ENCODE assay signal across 8 cellular contexts in the genomic region with DNA sequence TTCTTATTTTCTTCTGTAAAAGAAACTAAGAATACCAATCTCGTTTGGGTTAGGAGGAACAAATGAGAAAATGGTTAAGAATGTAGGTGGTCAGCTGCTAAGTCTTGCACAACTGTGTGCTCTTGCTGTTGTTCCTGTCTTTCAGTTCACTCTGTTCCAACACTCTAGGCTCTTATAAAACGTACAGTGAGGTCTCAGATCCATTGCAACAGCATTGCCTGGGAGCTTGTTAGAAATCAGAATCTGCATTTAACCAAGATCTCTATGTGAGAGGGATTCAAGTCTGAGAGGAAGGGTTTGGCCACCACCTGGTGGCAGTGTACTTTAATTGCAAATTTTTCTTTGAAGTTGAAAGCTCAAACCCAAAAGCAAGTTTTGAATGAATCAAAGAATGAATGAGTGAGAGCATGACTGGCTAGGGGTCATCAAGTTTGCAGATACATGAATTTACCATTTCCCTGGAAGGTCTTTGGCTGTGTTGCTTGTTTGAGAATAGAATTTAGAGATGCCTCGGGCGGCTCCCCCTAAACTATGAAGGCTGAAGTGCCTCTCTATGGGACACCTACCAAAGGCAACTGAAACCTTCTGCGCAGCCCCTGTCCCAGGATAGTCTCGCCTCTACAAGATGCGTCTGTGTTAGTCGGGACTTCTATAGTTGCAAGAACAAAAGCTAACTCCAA. TPM values are rescaled to one million over a fixed set of nuclear protein-coding genes. Genes with fewer than 3 reads are reported as not detected.
DNase-seq lines count a peak whose midpoint lies in the region; ATAC-seq and TF ChIP-seq lines count a peak whose summit lies in the region.

No MANE protein-coding gene starts in this region.

- CTCF ChIA-PET in IMR-90 (lab: Yijun Ruan, JAX): interaction anchor here (0.5 to 2.2 kb wide), 23 partner anchors 9 to 323 kb away, joined by 3 to 15 read pairs (median 4); a partner anchor contains a TSS

- no peak overlapping the region for H3K18ac ChIP-seq in IMR-90 (ENCODE audit: low read depth, low read length)

- H3K4me3 Mint-ChIP-seq in stimulated activated effector memory CD8-positive, alpha-beta T cell treated with anti-CD3 and anti-CD28 coated beads, Interleukin-12 subunit alpha, Interleukin-12 subunit beta, amount 100 ng/mL, for 72 hours: no peak overlapping the region

- dilution Hi-C loops in IMR-90 (cut with HindIII; ENCODE audit: low sequenced_read_pairs, unreplicated experiment): no loop called here

- H2BK20ac ChIP-seq in IMR-90 (ENCODE audit: low read depth, low read length): no peak overlapping the region

- no peaks in the 10 kb centered on the region for H3K4me1 Mint-ChIP-seq in stimulated activated effector memory CD8-positive, alpha-beta T cell treated with anti-CD3 and anti-CD28 coated beads, Interleukin-12 subunit alpha, Interleukin-12 subunit beta, amount 100 ng/mL, for 72 hours

- H3K27ac Mint-ChIP-seq in stimulated activated effector memory CD8-positive, alpha-beta T cell treated with anti-CD3 and anti-CD28 coated beads, Interleukin-12 subunit alpha, Interleukin-12 subunit beta, amount 100 ng/mL, for 72 hours: no peak overlapping the region

- DNase-seq in ELF-1 (ENCODE audit: low read depth, low spot score) (peak; percentile 57), IMR-90 (peak; percentile 73), SKM-1 (lab: John Stamatoyannopoulos, UW; ENCODE audit: unreplicated experiment) (peak; percentile 12), cardiac fibroblast (ENCODE audit: low read depth in 2 of 2) (peak; percentile 95 to 96), kidney glomerular epithelial cell (lab: John Stamatoyannopoulos, UW) (peak; percentile 56), NCI-H187 treated with DMSO at 0.1 percent for 48 hours (lab: John Stamatoyannopoulos, UW) (no peak)
- DNase-seq in stimulated activated effector memory CD8-positive, alpha-beta T cell treated with anti-CD3 and anti-CD28 coated beads, Interleukin-12 subunit alpha, Interleukin-12 subunit beta, amount 100 ng/mL, for 72 hours (ENCODE audit: low spot score in 2 of 2): no peak

- H2BK5ac ChIP-seq in IMR-90 (ENCODE audit: low read depth, low read length, poor library complexity, severe bottlenecking): no peak overlapping the region

- H3K14ac ChIP-seq in IMR-90 (replicated peaks; ENCODE audit: low read depth, low read length): no peak overlapping the region

- in situ Hi-C loops in IMR-90 (cut with MboI; ENCODE audit: low sequenced_read_pairs): loop anchor here (10.0 kb wide), 1 partner anchor 127 kb away; a partner anchor contains a TSS

- H3K27ac ChIP-seq in IMR-90 (ENCODE audit: insufficient read depth, low read length): no peak overlapping the region

- H3K4me3 ChIP-seq in IMR-90 (ENCODE audit: insufficient read depth, low read depth, low read length) (no peak overlapping the region), cardiac fibroblast (replicated peaks in 1 of 2; ENCODE audit: low read depth in 2 of 2, low read length in 2 of 2) (no peak overlapping the region)

- H2BK15ac ChIP-seq in IMR-90 (ENCODE audit: low read depth, low read length): no peak overlapping the region

- no peak overlapping the region for H4K5ac ChIP-seq in IMR-90 (ENCODE audit: low read depth, low read length)

- H3K56ac ChIP-seq in IMR-90 (ENCODE audit: extremely low read depth, insufficient read depth, low read length): no peak overlapping the region

- no peaks in the 10 kb centered on the region for H3K9me1 ChIP-seq in IMR-90 (ENCODE audit: insufficient read depth, low read length)

- peak; percentile 83 for TF ChIP-seq RAD21 in IMR-90 (IDR thresholded peaks at IDR 0.05; ENCODE audit: low read length)

- no peaks in the 10 kb centered on the region for H3K79me1 ChIP-seq in IMR-90 (ENCODE audit: low read depth in 1 of 2, low read length in 2 of 2)

- peak overlapping the region; percentile 39; the same call in 1 of the 2 replicates for H3K4me2 ChIP-seq in IMR-90 (ENCODE audit: low read depth, low read length)

- no peak for TF ChIP-seq POLR2A in IMR-90 (IDR thresholded peaks at IDR 0.05; ENCODE audit: low read depth, low read length)

- no peak overlapping the region for H2AK5ac ChIP-seq in IMR-90 (ENCODE audit: low read depth, low read length)

- peak; percentile 73 for TF ChIP-seq CTCF in IMR-90 (conservative IDR thresholded peaks at IDR 0.05; ENCODE audit: low read depth, low read length)
- TF ChIP-seq CTCF in cardiac fibroblast (IDR thresholded peaks at IDR 0.05; ENCODE audit: low read depth, low read length): peak; percentile 56

- no TSS peak for BruUV-seq in IMR-90 (replicated peaks; lab: Mats Ljungman, UMichigan)

- no peak overlapping the region for H3K23ac ChIP-seq in IMR-90 (ENCODE audit: low read depth, low read length)

- H3K9ac ChIP-seq in IMR-90 (ENCODE audit: low read depth, low read length): no peak overlapping the region

- H3K9me3 Mint-ChIP-seq in stimulated activated effector memory CD8-positive, alpha-beta T cell treated with anti-CD3 and anti-CD28 coated beads, Interleukin-12 subunit alpha, Interleukin-12 subunit beta, amount 100 ng/mL, for 72 hours: no peaks in the 10 kb centered on the region

- intact Hi-C loops in IMR-90 (cut with micrococcal nuclease): loop anchor here (1.0 kb wide), 3 partner anchors 51 to 179 kb away; no protein-coding TSS in a partner anchor

- peak; percentile 84 for ATAC-seq in IMR-90 (ENCODE audit: low read depth)
- peak; percentile 55 for ATAC-seq in stimulated activated effector memory CD8-positive, alpha-beta T cell treated with anti-CD3 and anti-CD28 coated beads, Interleukin-12 subunit alpha, Interleukin-12 subunit beta, amount 100 ng/mL, for 72 hours
- ATAC-seq in GM18867 (IDR thresholded peaks at IDR 0.05; ENCODE audit: unreplicated experiment): no peak

- H2BK120ac ChIP-seq in IMR-90 (ENCODE audit: low read depth, low read length): no peak overlapping the region

- H3K4me1 ChIP-seq in IMR-90 (ENCODE audit: control insufficient read depth, insufficient read depth, low read length): no peaks in the 10 kb centered on the region

- H4K20me1 ChIP-seq in IMR-90 (ENCODE audit: insufficient read depth, low read length): no peaks in the 10 kb centered on the region

- H3K27me3 ChIP-seq in IMR-90 (ENCODE audit: control insufficient read depth, insufficient read depth, low read length): peaks cover 47% of the 10 kb centered on the region

- no peak overlapping the region for H4K8ac ChIP-seq in IMR-90 (ENCODE audit: low read depth in 2 of 2, low read length in 2 of 2)

- no peaks in the 10 kb centered on the region for H3K36me3 Mint-ChIP-seq in stimulated activated effector memory CD8-positive, alpha-beta T cell treated with anti-CD3 and anti-CD28 coated beads, Interleukin-12 subunit alpha, Interleukin-12 subunit beta, amount 100 ng/mL, for 72 hours

- WGBS in IMR-90 (ENCODE audit: extremely low coverage in 2 of 2, insufficient read length in 1 of 2), 2 experiments: 47% methylated on average over 3 of the region's 8 CpGs; no CpG with 5 or more reads in 1 of the 2 experiments

- POLR2A ChIA-PET in IMR-90 (lab: Charles Lee; ENCODE audit: unreplicated experiment): no interaction called here

- no peak overlapping the region for H4K91ac ChIP-seq in IMR-90 (ENCODE audit: insufficient read depth, low read depth, low read length)

- peak overlapping the region; percentile 62 for H2AFZ ChIP-seq in IMR-90 (replicated peaks; ENCODE audit: low read length, poor library complexity)

- no peaks in the 10 kb centered on the region for H3K9me3 ChIP-seq in IMR-90 (ENCODE audit: control insufficient read depth, insufficient read depth, low read length)

- no peak overlapping the region for H3K4ac ChIP-seq in IMR-90 (ENCODE audit: low read depth, low read length)

- H2AK9ac ChIP-seq in IMR-90 (replicated peaks; ENCODE audit: low read depth, low read length, poor library complexity): no peak overlapping the region

- no peaks in the 10 kb centered on the region for H3K36me3 ChIP-seq in IMR-90 (ENCODE audit: control insufficient read depth, insufficient read depth, low read length)

TF ChIP-seq in IMR-90, 13 proteins besides CTCF, POLR2A, EP300 and RAD21:
- TF ChIP-seq CEBPB (IDR thresholded peaks at IDR 0.05; ENCODE audit: low read depth, low read length) (peak; percentile 93), SMC3 (IDR thresholded peaks at IDR 0.05; ENCODE audit: low read depth, low read length) (peak; percentile 87), MAFK (IDR thresholded peaks at IDR 0.05; ENCODE audit: low read depth, low read length) (no peak)

RNA-seq across cellular contexts. Expression of a gene that starts 2.5 kb away (rescaled TPM):
- total RNA-seq in IMR-90 (2012; rRNA removed): not detected in 2 replicates
- not detected in 2 replicates for polyA plus RNA-seq in IMR-90 (2012; rRNA removed)
- polyA plus RNA-seq in IMR-90 (2012; cell fraction: cytosol; rRNA removed): 0.03 TPM in 1 of 2 replicates, not detected in the other
- polyA plus RNA-seq in IMR-90 (2012; cell fraction: nucleus; rRNA removed; ENCODE audit: low replicate concordance): not detected in 2 replicates

RNA-seq across cellular contexts. Expression of a gene that starts 39.0 kb away (rescaled TPM):
- total RNA-seq in IMR-90 (2012; rRNA removed): not detected in 2 replicates
- polyA plus RNA-seq in IMR-90 (2012; rRNA removed): 0.03 TPM in 1 of 2 replicates, not detected in the other
- polyA plus RNA-seq in IMR-90 (2012; cell fraction: cytosol; rRNA removed): not detected in 2 replicates
- polyA plus RNA-seq in IMR-90 (2012; cell fraction: nucleus; rRNA removed; ENCODE audit: low replicate concordance): not detected in 2 replicates

RNA-seq across cellular contexts. Expression of a gene that starts 46.1 kb away (rescaled TPM):
- total RNA-seq in IMR-90 (2012; rRNA removed): not detected in 2 replicates
- not detected in 2 replicates for polyA plus RNA-seq in IMR-90 (2012; rRNA removed)
- not detected in 2 replicates for polyA plus RNA-seq in IMR-90 (2012; cell fraction: cytosol; rRNA removed)
- polyA plus RNA-seq in IMR-90 (2012; cell fraction: nucleus; rRNA removed; ENCODE audit: low replicate concordance): not detected in 2 replicates

Comparison
In these comparisons a context has a peak if more than half of its experiments do, and no peak if none do; other contexts are left out.
1. DNase-seq: peak in ELF-1 (single experiment), IMR-90 (single experiment), SKM-1 (single experiment), cardiac fibroblast (2 of 2) and kidney glomerular epithelial cell (single experiment); none in stimulated activated effector memory CD8-positive, alpha-beta T cell treated with anti-CD3 and anti-CD28 coated beads, Interleukin-12 subunit alpha, Interleukin-12 subunit beta, amount 100 ng/mL, for 72 hours (0 of 2) and NCI-H187 treated with DMSO at 0.1 percent for 48 hours (single experiment).